In genomic region chr2:68362069-68362468, GRCh38 we compare ENCODE assay signal across 8 cellular contexts. TPM values are rescaled to one million over a fixed set of nuclear protein-coding genes. Genes with fewer than 3 reads are reported as not detected.
DNase-seq lines count a peak whose midpoint lies in the region; ATAC-seq and TF ChIP-seq lines count a peak whose summit lies in the region.

No MANE protein-coding gene starts in this region.

- H3K4me3 ChIP-seq in mammary epithelial cell (replicated peaks in 1 of 3; ENCODE audit: insufficient read depth in 1 of 3, low read depth in 2 of 3, low read length in 3 of 3) = no peak overlapping the region

- peak; percentile 86 for TF ChIP-seq CTCF in VCaP (conservative IDR thresholded peaks at IDR 0.05)
- TF ChIP-seq CTCF in mammary epithelial cell (conservative IDR thresholded peaks at IDR 0.05 in 1 of 2, IDR thresholded peaks at IDR 0.05 in 1 of 2; ENCODE audit: extremely low read depth in 1 of 2, insufficient read depth in 1 of 2, low read depth in 1 of 2, low read length in 2 of 2) = peak; percentile 84 to 85

- BruUV-seq in mammary epithelial cell (replicated peaks; lab: Mats Ljungman, UMichigan) = no TSS peak

- CTCF ChIA-PET in mammary epithelial cell (lab: Charles Lee; ENCODE audit: low non-redundant PET) = no interaction called here

- no peak overlapping the region for H3K9ac ChIP-seq in mammary epithelial cell (ENCODE audit: insufficient read depth, low read length)

- in situ Hi-C loops in mammary epithelial cell (cut with MboI; ENCODE audit: low sequenced_read_pairs in 2 of 2) = loop anchor here (5.0 to 10.0 kb wide), 2 partner anchors 75 to 83 kb away; no protein-coding TSS in a partner anchor

- H3K36me3 ChIP-seq in mammary epithelial cell (ENCODE audit: insufficient read depth, low read length) = no peaks in the 10 kb centered on the region

- DNase-seq in NCI-H1436 (lab: John Stamatoyannopoulos, UW) (peak; percentile 66), NCI-H1436 treated with DMSO at 0.1 percent for 48 hours (lab: John Stamatoyannopoulos, UW) (no peak), NCI-H2196 (lab: John Stamatoyannopoulos, UW; ENCODE audit: unreplicated experiment) (peak; percentile 34), mammary epithelial cell (peak; percentile 47), kidney glomerular epithelial cell (lab: John Stamatoyannopoulos, UW) (peak; percentile 53)
- peak; percentile 85 for DNase-seq in stimulated activated CD4-positive, alpha-beta T cell treated with anti-CD3 and anti-CD28 coated beads, Interleukin-4, amount 100 ng/mL, for 24 hours

- ATAC-seq in HG02973 (IDR thresholded peaks at IDR 0.05; ENCODE audit: unreplicated experiment) = peak; percentile 61

- no peaks in the 10 kb centered on the region for H3K27me3 ChIP-seq in mammary epithelial cell (ENCODE audit: insufficient read depth, low read length)

- 44% methylated on average over 9 of the region's 12 CpGs for WGBS in mammary epithelial cell (ENCODE audit: low coverage, missing lambda C conversion rate)

- intact Hi-C loops in mammary epithelial cell (cut with micrococcal nuclease) = loop anchor here (1.0 kb wide), 1 partner anchor 79 kb away; no protein-coding TSS in a partner anchor

- H3K79me2 ChIP-seq in mammary epithelial cell (ENCODE audit: insufficient read depth, low read length) = no peaks in the 10 kb centered on the region

- H3K27ac ChIP-seq in VCaP (no peak overlapping the region), mammary epithelial cell (ENCODE audit: insufficient read depth, low read depth, low read length) (no peak overlapping the region)

- no peaks in the 10 kb centered on the region for H3K4me1 ChIP-seq in mammary epithelial cell (ENCODE audit: insufficient read depth, low read length)

- H3K9me3 ChIP-seq in mammary epithelial cell (replicated peaks; ENCODE audit: insufficient read depth, low read length) = no peaks in the 10 kb centered on the region

- H4K20me1 ChIP-seq in mammary epithelial cell (ENCODE audit: insufficient read depth, low read length) = no peaks in the 10 kb centered on the region

- dilution Hi-C loops in mammary epithelial cell (cut with HindIII; ENCODE audit: low sequenced_read_pairs) = no loop called here

- H2AFZ ChIP-seq in mammary epithelial cell (ENCODE audit: low read depth, low read length) = peak overlapping the region; percentile 55

- peak overlapping the region; percentile 27 for H3K4me2 ChIP-seq in mammary epithelial cell (ENCODE audit: insufficient read depth, low read depth, low read length)

RNA-seq across cellular contexts. Expression of gene PLEK, which starts 3.0 kb away (rescaled TPM):
- under 1 TPM in 1 of 2 donors, not detected in 1; 0.09 TPM for total RNA-seq in mammary epithelial cell
- polyA plus RNA-seq in mammary epithelial cell = 0.07 TPM
- not detected for polyA minus RNA-seq in mammary epithelial cell

RNA-seq across cellular contexts. Expression of gene CNRIP1, which starts 42.3 kb away (rescaled TPM):
- total RNA-seq in mammary epithelial cell = under 1 TPM in 1 of 2 donors, not detected in 1; under 0.01 TPM
- polyA plus RNA-seq in mammary epithelial cell = not detected
- not detected for polyA minus RNA-seq in mammary epithelial cell
